In the genomic region with DNA sequence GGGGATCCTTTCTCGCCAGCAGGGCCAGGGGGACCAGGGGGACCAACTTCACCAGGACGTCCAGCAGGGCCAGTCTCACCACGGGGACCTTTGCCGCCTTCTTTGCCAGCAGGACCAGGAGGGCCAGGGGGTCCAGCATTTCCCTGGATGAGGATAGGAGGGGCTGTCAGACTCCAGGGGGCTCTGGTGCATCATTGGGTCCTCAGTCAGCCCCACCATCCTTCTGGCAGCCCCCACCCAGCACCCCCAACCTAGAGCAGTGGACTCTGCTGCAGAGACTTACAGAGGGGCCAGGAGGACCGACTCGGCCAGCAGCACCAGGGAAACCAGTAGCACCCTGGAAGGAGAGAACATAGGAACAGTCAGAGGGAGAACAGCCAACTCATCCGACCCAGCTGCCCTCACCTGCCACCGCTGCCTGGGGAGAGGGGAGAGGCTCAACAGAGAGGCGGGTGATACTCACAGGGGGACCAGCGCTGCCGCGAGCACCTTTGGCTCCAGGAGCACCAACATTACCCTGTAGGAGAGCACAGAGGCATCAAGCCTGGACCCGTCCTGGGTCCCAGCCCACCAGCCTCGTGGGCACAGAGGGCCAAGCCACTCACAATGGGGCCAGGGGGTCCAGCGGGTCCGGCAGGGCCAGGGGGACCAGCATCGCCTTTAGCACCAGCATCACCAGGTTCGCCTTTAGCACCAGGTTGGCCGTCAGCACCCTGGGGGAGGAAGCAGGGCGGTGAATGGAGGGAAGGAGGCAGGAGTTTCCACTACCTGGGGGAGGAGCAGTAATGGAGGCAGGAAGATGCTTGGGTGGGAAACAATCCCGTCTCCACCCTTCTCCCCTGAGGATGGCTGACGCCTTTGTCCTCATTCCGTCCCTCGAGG, we compare ENCODE assay signal across 23 cellular contexts. TPM values are rescaled to one million over a fixed set of nuclear protein-coding genes. Genes with fewer than 3 reads are reported as not detected.
DNase-seq lines count a peak whose midpoint lies in the region; ATAC-seq and TF ChIP-seq lines count a peak whose summit lies in the region.
"Had no signal": no experiment of that assay in that cellular context is flagged by ENCODE, and none has a peak within 500 bp of the region (broad histone marks: within the 10 kb centered on the region; RNA-seq: fewer than 3 reads in every experiment).

No MANE protein-coding gene starts in this region.

- 64% methylated on average over 10 of the region's 24 CpGs for WGBS in esophagus muscularis mucosa

- H3K36me3 Mint-ChIP-seq in naive thymus-derived CD8-positive, alpha-beta T cell, result no peaks in the 10 kb centered on the region
- H3K36me3 Mint-ChIP-seq: memory B cell had no signal

- intact Hi-C loops in esophagus muscularis mucosa (cut with DNase I) (no loop called here), tibial artery (cut with DNase I; ENCODE audit: low total_unique reads) (no loop called here)

- peaks cover 0 to 10% (median under 1%) of the 10 kb centered on the region in 4 donors for H3K4me1 Mint-ChIP-seq in naive thymus-derived CD8-positive, alpha-beta T cell
- H3K4me1 Mint-ChIP-seq: activated CD4-positive, alpha-beta T cell treated with anti-CD3 and anti-CD28 coated beads, Interleukin-2, amount 10 ng/mL, durations not matched to agents 24 days and 14 days had no signal

- no peak for TF ChIP-seq EP300 in esophagus muscularis mucosa (IDR thresholded peaks at IDR 0.05)

- no peaks in the 10 kb centered on the region for H3K9me3 ChIP-seq in SJSA1 (replicated peaks)
- no peaks in the 10 kb centered on the region for H3K9me3 ChIP-seq in esophagus muscularis mucosa
- no peaks in the 10 kb centered on the region for H3K9me3 ChIP-seq in tibial artery
- H3K9me3 ChIP-seq: adrenal gland, thyroid gland had no signal

- TF ChIP-seq CTCF in esophagus muscularis mucosa (IDR thresholded peaks at IDR 0.05) (no peak), tibial artery (IDR thresholded peaks at IDR 0.05) (no peak)

- DNase-seq in SJSA1 (ENCODE audit: low read depth in 1 of 2, low spot score in 2 of 2) (peak; percentile 69 to 76), esophagus muscularis mucosa (ENCODE audit: extremely low spot score) (no peak), myocyte (ENCODE audit: low read depth) (peak; percentile 29), tibial artery (no peak), NCI-H2171 (lab: John Stamatoyannopoulos, UW) (no peak), NCI-H774 (lab: John Stamatoyannopoulos, UW) (no peak)
- no peak for DNase-seq in naive thymus-derived CD8-positive, alpha-beta T cell
- DNase-seq: activated CD4-positive, alpha-beta T cell treated with anti-CD3 and anti-CD28 coated beads, Interleukin-2, amount 10 ng/mL, durations not matched to agents 24 days and 14 days; activated CD8-positive, alpha-beta memory T cell treated with anti-CD3 and anti-CD28 coated beads, Interleukin-2, amount 50 U/mL, for 48 hours; activated effector memory CD4-positive, alpha-beta T cell treated with Interleukin-2 at 50 U/mL for 16 hours; adrenal gland; Calu3; NCI-H1105; NCI-H2107; NCI-H526; retina; thyroid gland had no signal

- H3K27ac ChIP-seq in SJSA1 (peak overlapping the region; percentile 87), esophagus muscularis mucosa (replicated peaks in 1 of 4) (peak overlapping the region in 3 of 4 donors; percentile 14 to 39 (median 28)), tibial artery (peak overlapping the region; percentile 98 to 99)
- H3K27ac ChIP-seq: adrenal gland, thyroid gland had no signal

- POLR2A ChIA-PET in naive thymus-derived CD8-positive, alpha-beta T cell (lab: Charles Lee), result no interaction called here

- no peak for ATAC-seq in GM21367 (IDR thresholded peaks at IDR 0.05; ENCODE audit: unreplicated experiment)
- no peak for ATAC-seq in naive thymus-derived CD8-positive, alpha-beta T cell
- ATAC-seq: Right ventricle myocardium inferior had no signal

- peaks cover 98% of the 10 kb centered on the region for H3K4me1 ChIP-seq in SJSA1 (replicated peaks)
- H3K4me1 ChIP-seq in esophagus muscularis mucosa, result peaks cover 0 to 55% (median 32%) of the 10 kb centered on the region in 4 donors
- peaks cover 0 to 68% (median 40%) of the 10 kb centered on the region in 4 donors for H3K4me1 ChIP-seq in tibial artery
- H3K4me1 ChIP-seq: adrenal gland, thyroid gland had no signal

- H3K4me3 ChIP-seq in SJSA1 (peak overlapping the region; percentile 66), esophagus muscularis mucosa (no peak overlapping the region), tibial artery (no peak overlapping the region)
- H3K4me3 ChIP-seq: adrenal gland, thyroid gland had no signal

- H3K4me3 Mint-ChIP-seq in naive thymus-derived CD8-positive, alpha-beta T cell, result no peak overlapping the region
- H3K4me3 Mint-ChIP-seq: activated CD4-positive, alpha-beta T cell treated with anti-CD3 and anti-CD28 coated beads, Interleukin-2, amount 10 ng/mL, durations not matched to agents 24 days and 14 days; memory B cell had no signal

- H3K27ac Mint-ChIP-seq in naive thymus-derived CD8-positive, alpha-beta T cell, result peak overlapping the region in 1 of 10 donors; percentile 49
- H3K27ac Mint-ChIP-seq: activated CD4-positive, alpha-beta T cell treated with anti-CD3 and anti-CD28 coated beads, Interleukin-2, amount 10 ng/mL, durations not matched to agents 24 days and 14 days; memory B cell had no signal

- H3K27me3 ChIP-seq in SJSA1 (replicated peaks) (no peaks in the 10 kb centered on the region), esophagus muscularis mucosa (no peaks in the 10 kb centered on the region), tibial artery (no peaks in the 10 kb centered on the region)
- H3K27me3 ChIP-seq: adrenal gland, thyroid gland had no signal

- H3K9me3 Mint-ChIP-seq in naive thymus-derived CD8-positive, alpha-beta T cell, result no peaks in the 10 kb centered on the region
- H3K9me3 Mint-ChIP-seq: activated CD4-positive, alpha-beta T cell treated with anti-CD3 and anti-CD28 coated beads, Interleukin-2, amount 10 ng/mL, durations not matched to agents 24 days and 14 days; memory B cell had no signal

- H3K27me3 Mint-ChIP-seq in naive thymus-derived CD8-positive, alpha-beta T cell, result no peaks in the 10 kb centered on the region
- H3K27me3 Mint-ChIP-seq: activated CD4-positive, alpha-beta T cell treated with anti-CD3 and anti-CD28 coated beads, Interleukin-2, amount 10 ng/mL, durations not matched to agents 24 days and 14 days had no signal

- no peak for TF ChIP-seq POLR2A in esophagus muscularis mucosa (IDR thresholded peaks at IDR 0.05; ENCODE audit: low read depth)

- H3K36me3 ChIP-seq in SJSA1 (peaks cover 100% of the 10 kb centered on the region), esophagus muscularis mucosa (peaks cover 70 to 96% (median 95%) of the 10 kb centered on the region in 4 donors), tibial artery (peaks cover 92 to 93% (median 93%) of the 10 kb centered on the region in 3 donors)

RNA-seq across cellular contexts. Expression of a gene that starts 11.8 kb away (rescaled TPM):
- 957 and 2,133 TPM in 2 replicates for total RNA-seq in SJSA1 (2014; rRNA removed; shearing (Covaris generic))
- 100 to 1,000 TPM in 1 of 4 donors, 10 to 100 TPM in 3; 20.7 to 123 (median 41.5) TPM for total RNA-seq in esophagus muscularis mucosa
- total RNA-seq in myocyte, result 604 and 719 TPM in 2 replicates
- polyA plus RNA-seq in myocyte (2012), result 15,153 TPM
- under 1 TPM; 0.44 to 0.83 TPM for total RNA-seq in naive thymus-derived CD8-positive, alpha-beta T cell
- not detected for polyA plus RNA-seq in naive thymus-derived CD8-positive, alpha-beta T cell

RNA-seq across cellular contexts. Expression of a gene that starts 23.8 kb away (rescaled TPM):
- 2.4 TPM in 1 of 2 replicates, not detected in the other for total RNA-seq in SJSA1 (2014; rRNA removed; shearing (Covaris generic))
- 100 to 1,000 TPM in 1 of 4 donors, 10 to 100 TPM in 3; 72.7 to 145 (median 82.8) TPM for total RNA-seq in esophagus muscularis mucosa
- total RNA-seq in myocyte, result 428 and 447 TPM in 2 replicates
- polyA plus RNA-seq in myocyte (2012), result 303 TPM
- not detected for total RNA-seq in naive thymus-derived CD8-positive, alpha-beta T cell
- under 1 TPM in 1 of 3 donors, not detected in 2; 0.71 TPM for polyA plus RNA-seq in naive thymus-derived CD8-positive, alpha-beta T cell
- total RNA-seq: Calu3, cerebellum, H1 had no signal
- polyA plus RNA-seq: keratinocyte had no signal

RNA-seq across cellular contexts. Expression of a gene that starts 39.2 kb away (rescaled TPM):
- 69.4 and 70.1 TPM in 2 replicates for total RNA-seq in SJSA1 (2014; rRNA removed; shearing (Covaris generic))
- 10 to 100 TPM; 20.2 to 46.3 (median 37.5) TPM for total RNA-seq in esophagus muscularis mucosa
- 40.5 and 44.2 TPM in 2 replicates for total RNA-seq in myocyte
- 43.6 TPM for polyA plus RNA-seq in myocyte (2012)
- 10 to 100 TPM; 82.8 to 83.6 TPM for total RNA-seq in naive thymus-derived CD8-positive, alpha-beta T cell
- polyA plus RNA-seq in naive thymus-derived CD8-positive, alpha-beta T cell, result under 1 TPM; 0.29 to 0.84 (median 0.67) TPM

RNA-seq across cellular contexts. Expression of a gene that starts 59.7 kb away (rescaled TPM):
- 0.11 TPM in 1 of 2 replicates, not detected in the other for total RNA-seq in SJSA1 (2014; rRNA removed; shearing (Covaris generic))
- total RNA-seq in esophagus muscularis mucosa (1 to 10 TPM in 3 of 4 donors, under 1 TPM in 1; 0.98 to 1.8 (median 1.5) TPM), myocyte (0.24 and 0.47 TPM in 2 replicates)
- polyA plus RNA-seq in myocyte (2012), result 3.6 TPM
- total RNA-seq in naive thymus-derived CD8-positive, alpha-beta T cell, result under 1 TPM in 1 of 2 experiments, not detected in 1; 0.30 TPM
- not detected for polyA plus RNA-seq in naive thymus-derived CD8-positive, alpha-beta T cell
- total RNA-seq: Calu3 had no signal
- polyA plus RNA-seq: keratinocyte had no signal

Comparison
In these comparisons a context has a peak if more than half of its experiments do, and no peak if none do; other contexts are left out.
1. DNase-seq: peak in SJSA1 (2 of 2) and myocyte (single experiment); none in esophagus muscularis mucosa (single experiment), tibial artery (0 of 2), naive thymus-derived CD8-positive, alpha-beta T cell (0 of 10), NCI-H2171 (single experiment) and NCI-H774 (single experiment).
2. H3K27ac ChIP-seq: peak in every context shown above with its lines; median percentile 98 in tibial artery; 87 in SJSA1; 28 in esophagus muscularis mucosa.
3. RNA of a gene that starts 11.8 kb away (total RNA-seq): 957 to 2,133 TPM in SJSA1, 604 to 719 TPM in myocyte and 20.7 to 123 TPM in esophagus muscularis mucosa; 0.44 to 0.83 TPM in naive thymus-derived CD8-positive, alpha-beta T cell; every median in the first group is over 10 times any median in the second.
4. RNA of a gene that starts 23.8 kb away (total RNA-seq): 428 to 447 TPM in myocyte and 72.7 to 145 TPM in esophagus muscularis mucosa; 2.4 TPM in SJSA1 and not detected in naive thymus-derived CD8-positive, alpha-beta T cell; every median in the first group is over 10 times any median in the second.